Comparison of ENCODE assay signal across 7 cellular contexts in the genomic region with DNA sequence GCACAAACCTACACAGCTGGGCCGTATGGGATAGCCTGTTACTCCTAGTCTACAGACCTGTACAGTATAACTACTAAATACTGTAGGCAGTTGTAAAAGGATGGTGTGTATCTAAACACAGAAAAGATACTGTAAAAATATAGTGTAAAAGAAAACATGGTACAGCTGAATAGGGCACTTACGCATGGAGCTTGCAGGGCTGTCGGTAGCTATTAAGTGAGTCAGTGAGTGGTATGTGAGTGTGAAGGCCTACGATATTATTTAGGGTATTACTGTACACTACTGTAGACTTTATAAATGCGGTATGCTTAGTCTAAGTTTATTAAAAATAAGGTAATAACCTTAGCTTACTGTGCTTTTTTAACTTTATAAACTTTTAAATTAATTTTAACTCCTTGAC. TPM values are rescaled to one million over a fixed set of nuclear protein-coding genes. Genes with fewer than 3 reads are reported as not detected.
DNase-seq lines count a peak whose midpoint lies in the region; TF ChIP-seq lines count a peak whose summit lies in the region.

No MANE protein-coding gene starts in this region.

- intact Hi-C loops in spleen (cut with DNase I; ENCODE audit: low total_unique reads), result no loop called here

- H3K9me3 Mint-ChIP-seq in glutamatergic neuron (ENCODE audit: unreplicated experiment), result peaks cover 5% of the 10 kb centered on the region

- peaks cover 27 to 65% (median 46%) of the 10 kb centered on the region in 6 donors for H3K4me1 ChIP-seq in spleen

- peaks cover 7% of the 10 kb centered on the region for H3K4me1 Mint-ChIP-seq in glutamatergic neuron (ENCODE audit: low read depth, unreplicated experiment)

- H3K27me3 Mint-ChIP-seq in glutamatergic neuron (ENCODE audit: unreplicated experiment), result peaks cover 3% of the 10 kb centered on the region

- no peaks in the 10 kb centered on the region for H3K27me3 ChIP-seq in spleen (replicated peaks in 1 of 7)

- TF ChIP-seq CTCF in HFF-Myc (IDR thresholded peaks at IDR 0.05; ENCODE audit: low read depth, low read length, missing control alignments) (no peak), WI38 (IDR thresholded peaks at IDR 0.05; ENCODE audit: low read depth, low read length) (no peak), glutamatergic neuron (IDR thresholded peaks at IDR 0.05; ENCODE audit: partially characterized antibody, unreplicated experiment) (no peak), spleen (IDR thresholded peaks at IDR 0.05 in 8 of 11, conservative IDR thresholded peaks at IDR 0.05 in 3 of 11) (no peak)

- DNase-seq in HFF-Myc (ENCODE audit: extremely low read depth, low read depth), result no peak
- no peak for DNase-seq in glutamatergic neuron
- DNase-seq in spleen, result no peak
- no peak for DNase-seq in OCI-M2 (lab: John Stamatoyannopoulos, UW; ENCODE audit: unreplicated experiment)
- no peak for DNase-seq in NCI-H2227 (lab: John Stamatoyannopoulos, UW; ENCODE audit: unreplicated experiment)
- DNase-seq in NK-92 treated with Interleukin-12 subunit alpha and Interleukin-12 subunit beta, amount 100 ng/mL, for 24 hours (lab: John Stamatoyannopoulos, UW), result no peak

- H3K27ac Mint-ChIP-seq in glutamatergic neuron (ENCODE audit: unreplicated experiment), result no peak overlapping the region

- no peak for TF ChIP-seq POLR2A in spleen (IDR thresholded peaks at IDR 0.05)

- H3K4me3 ChIP-seq in HFF-Myc (replicated peaks; ENCODE audit: low read depth, low read length), result peak overlapping the region; percentile 92
- peak overlapping the region; percentile 81 for H3K4me3 ChIP-seq in WI38 (ENCODE audit: low read depth, low read length)
- peak overlapping the region in 6 of 8 donors; percentile 66 to 88 (median 70) for H3K4me3 ChIP-seq in spleen

- WGBS in spleen, 5 donors, result 88 to 94% (median 90%) methylated on average over 5 of the region's 5 CpGs

- H3K27ac ChIP-seq in spleen, result no peak overlapping the region

- H3K9me3 ChIP-seq in spleen, result no peaks in the 10 kb centered on the region

- H3K36me3 Mint-ChIP-seq in glutamatergic neuron (ENCODE audit: unreplicated experiment), result no peaks in the 10 kb centered on the region

- peaks cover 0 to 16% (median 0%) of the 10 kb centered on the region in 6 donors for H3K36me3 ChIP-seq in spleen

- peak overlapping the region; percentile 95 for H3K4me3 Mint-ChIP-seq in glutamatergic neuron (ENCODE audit: unreplicated experiment)

RNA-seq across cellular contexts. Expression of a gene that starts 1.2 kb away (rescaled TPM):
- 14.8 TPM for total RNA-seq in glutamatergic neuron (ENCODE audit: unreplicated experiment)
- 10 to 100 TPM; 16.1 to 22.8 (median 21.7) TPM for total RNA-seq in spleen
- polyA plus RNA-seq in spleen, result 10 to 100 TPM; 23.9 to 28.3 (median 27.1) TPM
